In genomic region chr9:83339435-83339834, GRCh38 we compare ENCODE assay signal across 18 cellular contexts.
DNase-seq lines count a peak whose midpoint lies in the region; ATAC-seq and TF ChIP-seq lines count a peak whose summit lies in the region.
"Had no signal": no experiment of that assay in that cellular context is flagged by ENCODE, and none has a peak within 500 bp of the region (broad histone marks: within the 10 kb centered on the region; RNA-seq: fewer than 3 reads in every experiment).

No MANE protein-coding gene starts in this region.

- no peak for ATAC-seq in HG03342 (IDR thresholded peaks at IDR 0.05; ENCODE audit: unreplicated experiment)
- ATAC-seq: A549 had no signal

- no peaks in the 10 kb centered on the region for H4K20me1 ChIP-seq in GM23248 (ENCODE audit: insufficient read depth)

- 0 out of 2 replicates have a peak, but pooled peaks cover 3% of the 10 kb centered on the region for H3K4me1 ChIP-seq in GM23248 (ENCODE audit: insufficient read depth)
- H3K4me1 ChIP-seq: HAP-1, SJSA1 had no signal

- H2AFZ ChIP-seq in GM23248 = no peak overlapping the region

- TF ChIP-seq CTCF in AG10803 (conservative IDR thresholded peaks at IDR 0.05; ENCODE audit: low read length) = no peak
- no peak for TF ChIP-seq CTCF in astrocyte of the spinal cord (IDR thresholded peaks at IDR 0.05; ENCODE audit: low read depth, low read length)

- H3K9me3 ChIP-seq in GM23248 (ENCODE audit: low read depth) = no peaks in the 10 kb centered on the region
- H3K9me3 ChIP-seq: A549, HAP-1, SJSA1 had no signal

- no peaks in the 10 kb centered on the region for H3K9me2 ChIP-seq in GM23248 (ENCODE audit: insufficient read depth)

- H3K4me2 ChIP-seq in GM23248 (ENCODE audit: unreplicated experiment) = no peak overlapping the region
- H3K4me2 ChIP-seq: A549 had no signal

- H3K4me3 ChIP-seq in AG10803 (ENCODE audit: low read length) (no peak overlapping the region), GM23248 (no peak overlapping the region), astrocyte of the spinal cord (ENCODE audit: low read depth, low read length) (no peak overlapping the region)
- H3K4me3 ChIP-seq: A549, HAP-1, SJSA1 had no signal

- no peaks in the 10 kb centered on the region for H3K79me2 ChIP-seq in GM23248 (ENCODE audit: insufficient read depth)

- 100% methylated on average over 1 of the region's 1 CpG for WGBS in GM23248 (ENCODE audit: low coverage in 1 of 2, low lambda C conversion rate in 2 of 2, missing lambda C conversion rate in 2 of 2), 2 experiments

- H3K36me3 ChIP-seq in GM23248 (ENCODE audit: low read depth) = no peaks in the 10 kb centered on the region
- H3K36me3 ChIP-seq: HAP-1 had no signal

- DNase-seq in AG10803 (ENCODE audit: low read depth) (peak; percentile 10), GM23248 (peak; percentile 6), astrocyte of the spinal cord (ENCODE audit: low read depth, low spot score) (peak; percentile 6), renal cortical epithelial cell (ENCODE audit: low read depth) (peak; percentile 26), OCI-M2 (lab: John Stamatoyannopoulos, UW; ENCODE audit: unreplicated experiment) (no peak), NCI-H510A treated with DMSO at 0.1 percent for 48 hours (lab: John Stamatoyannopoulos, UW) (no peak)
- DNase-seq: CD4-positive, CD25-positive, alpha-beta regulatory T cell; DMS79; Kasumi-1; MM.1S; NCI-H1048; NCI-H1417 treated with DMSO at 0.1 percent for 48 hours; NCI-H187 treated with DMSO at 0.1 percent for 48 hours; NCI-H748 treated with DMSO at 0.1 percent for 48 hours had no signal

- H3K27me3 ChIP-seq in GM23248 (replicated peaks; ENCODE audit: insufficient read depth) = no peaks in the 10 kb centered on the region
- H3K27me3 ChIP-seq: SJSA1 had no signal

- in situ Hi-C loops in GM23248 (cut with MboI) (loop anchor here (10.0 kb wide), 1 partner anchor 195 kb away; the partner anchor contains the start of gene FRMD3), astrocyte of the spinal cord (cut with HindIII; ENCODE audit: low sequenced_read_pairs) (no loop called here)

- no peak overlapping the region for H3K9ac ChIP-seq in GM23248

- no peaks in the 10 kb centered on the region for H3F3A ChIP-seq in GM23248 (ENCODE audit: insufficient read depth)

- no peak overlapping the region for H3K27ac ChIP-seq in GM23248
- H3K27ac ChIP-seq: A549, SJSA1 had no signal

Comparison
In these comparisons a context has a peak if more than half of its experiments do, and no peak if none do; other contexts are left out.
1. DNase-seq: peak in AG10803 (single experiment), GM23248 (single experiment), astrocyte of the spinal cord (single experiment) and renal cortical epithelial cell (single experiment); none in OCI-M2 (single experiment) and NCI-H510A treated with DMSO at 0.1 percent for 48 hours (single experiment).